Comparison of ENCODE assay signal across 1 cellular context in genomic region chr16:20538181-20538580, GRCh38.
A peak's percentile ranks its signal among the peaks of the same experiment; 100 is the strongest.
TF ChIP-seq lines count a peak whose summit lies in the region.

No MANE protein-coding gene starts in this region.

TF ChIP-seq in HepG2, 621 proteins besides CTCF, POLR2A, EP300 and RAD21 (continued from another document and continues in another):
- TF ChIP-seq ZNF704 (CRISPR knock-in tag; IDR thresholded peaks at IDR 0.05; ENCODE audit: borderline replicate concordance): no peak
- TF ChIP-seq NR2F1 (CRISPR knock-in tag; IDR thresholded peaks at IDR 0.05): peak in 1 of 2 experiments; percentile 42; a peak in 3 of 4 replicates
- no peak for TF ChIP-seq ZKSCAN1 (IDR thresholded peaks at IDR 0.05; ENCODE audit: low read length)
- TF ChIP-seq ZUFSP (CRISPR knock-in tag; IDR thresholded peaks at IDR 0.05; ENCODE audit: borderline replicate concordance): no peak
- TF ChIP-seq ZNF816 (CRISPR knock-in tag; IDR thresholded peaks at IDR 0.05; ENCODE audit: borderline replicate concordance): peak; percentile 46; the same call in 1 of the 2 replicates
- TF ChIP-seq ZNF781 (CRISPR knock-in tag; IDR thresholded peaks at IDR 0.05; ENCODE audit: borderline replicate concordance, not compliant biosample characterization): no peak
- peak; percentile 83; the same call in 1 of the 2 replicates for TF ChIP-seq NCOR1 (IDR thresholded peaks at IDR 0.05; ENCODE audit: borderline replicate concordance, low read length)
- TF ChIP-seq PHF8 (CRISPR knock-in tag; IDR thresholded peaks at IDR 0.05): no peak
- no peak for TF ChIP-seq NR3C1 (CRISPR knock-in tag; IDR thresholded peaks at IDR 0.05)
- no peak for TF ChIP-seq CHD2 (IDR thresholded peaks at IDR 0.05; ENCODE audit: low read depth, low read length)
- TF ChIP-seq ZNF354B (CRISPR knock-in tag; IDR thresholded peaks at IDR 0.05): no peak
- TF ChIP-seq GATAD2A (CRISPR knock-in tag; IDR thresholded peaks at IDR 0.05): peak; percentile 81
- no peak for TF ChIP-seq TMF1 (CRISPR knock-in tag; IDR thresholded peaks at IDR 0.05; ENCODE audit: low read depth)
- TF ChIP-seq CERS6 (CRISPR knock-in tag; IDR thresholded peaks at IDR 0.05): no peak
- TF ChIP-seq, protein P1, sequence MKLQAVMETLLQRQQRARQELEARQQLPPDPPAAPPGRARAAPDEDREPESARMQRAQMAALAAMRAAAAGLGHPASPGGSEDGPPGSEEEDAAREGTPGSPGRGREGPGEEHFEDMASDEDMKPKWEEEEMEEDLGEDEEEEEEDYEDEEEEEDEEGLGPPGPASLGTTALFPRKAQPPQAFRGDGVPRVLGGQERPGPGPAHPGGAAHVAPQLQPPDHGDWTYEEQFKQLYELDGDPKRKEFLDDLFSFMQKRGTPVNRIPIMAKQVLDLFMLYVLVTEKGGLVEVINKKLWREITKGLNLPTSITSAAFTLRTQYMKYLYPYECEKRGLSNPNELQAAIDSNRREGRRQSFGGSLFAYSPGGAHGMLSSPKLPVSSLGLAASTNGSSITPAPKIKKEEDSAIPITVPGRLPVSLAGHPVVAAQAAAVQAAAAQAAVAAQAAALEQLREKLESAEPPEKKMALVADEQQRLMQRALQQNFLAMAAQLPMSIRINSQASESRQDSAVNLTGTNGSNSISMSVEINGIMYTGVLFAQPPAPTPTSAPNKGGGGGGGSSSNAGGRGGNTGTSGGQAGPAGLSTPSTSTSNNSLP (IDR thresholded peaks at IDR 0.05; ENCODE audit: low read depth, low read length): peak; percentile 51; the same call in 1 of the 2 replicates
- TF ChIP-seq SCMH1 (CRISPR knock-in tag; IDR thresholded peaks at IDR 0.05; ENCODE audit: borderline replicate concordance): no peak
- peak; percentile 46; the same call in 1 of the 2 replicates for TF ChIP-seq HMG20A (CRISPR knock-in tag; IDR thresholded peaks at IDR 0.05; ENCODE audit: borderline replicate concordance)
- no peak for TF ChIP-seq MIER3 (CRISPR knock-in tag; IDR thresholded peaks at IDR 0.05; ENCODE audit: borderline replicate concordance)
- TF ChIP-seq NR2C2 (CRISPR knock-in tag; IDR thresholded peaks at IDR 0.05; ENCODE audit: borderline replicate concordance): peak; percentile 63
- TF ChIP-seq SP1 (IDR thresholded peaks at IDR 0.05): no peak
- no peak for TF ChIP-seq SP1 (CRISPR knock-in tag; IDR thresholded peaks at IDR 0.05)
- TF ChIP-seq MAFF (IDR thresholded peaks at IDR 0.05; ENCODE audit: low read depth, low read length): no peak
- TF ChIP-seq HNF4A (CRISPR knock-in tag; IDR thresholded peaks at IDR 0.05): peak; percentile 88
- TF ChIP-seq CAMTA2 (CRISPR knock-in tag; IDR thresholded peaks at IDR 0.05; ENCODE audit: borderline replicate concordance): no peak
- peak; percentile 60; the same call in 1 of the 2 replicates for TF ChIP-seq HHEX (CRISPR knock-in tag; IDR thresholded peaks at IDR 0.05)
- peak; percentile 65; the same call in 1 of the 2 replicates for TF ChIP-seq HDAC1 (CRISPR knock-in tag; IDR thresholded peaks at IDR 0.05)
- TF ChIP-seq ONECUT2 (CRISPR knock-in tag; IDR thresholded peaks at IDR 0.05): no peak
- no peak for TF ChIP-seq REXO4 (CRISPR knock-in tag; IDR thresholded peaks at IDR 0.05; ENCODE audit: borderline replicate concordance)
- TF ChIP-seq, protein P2, sequence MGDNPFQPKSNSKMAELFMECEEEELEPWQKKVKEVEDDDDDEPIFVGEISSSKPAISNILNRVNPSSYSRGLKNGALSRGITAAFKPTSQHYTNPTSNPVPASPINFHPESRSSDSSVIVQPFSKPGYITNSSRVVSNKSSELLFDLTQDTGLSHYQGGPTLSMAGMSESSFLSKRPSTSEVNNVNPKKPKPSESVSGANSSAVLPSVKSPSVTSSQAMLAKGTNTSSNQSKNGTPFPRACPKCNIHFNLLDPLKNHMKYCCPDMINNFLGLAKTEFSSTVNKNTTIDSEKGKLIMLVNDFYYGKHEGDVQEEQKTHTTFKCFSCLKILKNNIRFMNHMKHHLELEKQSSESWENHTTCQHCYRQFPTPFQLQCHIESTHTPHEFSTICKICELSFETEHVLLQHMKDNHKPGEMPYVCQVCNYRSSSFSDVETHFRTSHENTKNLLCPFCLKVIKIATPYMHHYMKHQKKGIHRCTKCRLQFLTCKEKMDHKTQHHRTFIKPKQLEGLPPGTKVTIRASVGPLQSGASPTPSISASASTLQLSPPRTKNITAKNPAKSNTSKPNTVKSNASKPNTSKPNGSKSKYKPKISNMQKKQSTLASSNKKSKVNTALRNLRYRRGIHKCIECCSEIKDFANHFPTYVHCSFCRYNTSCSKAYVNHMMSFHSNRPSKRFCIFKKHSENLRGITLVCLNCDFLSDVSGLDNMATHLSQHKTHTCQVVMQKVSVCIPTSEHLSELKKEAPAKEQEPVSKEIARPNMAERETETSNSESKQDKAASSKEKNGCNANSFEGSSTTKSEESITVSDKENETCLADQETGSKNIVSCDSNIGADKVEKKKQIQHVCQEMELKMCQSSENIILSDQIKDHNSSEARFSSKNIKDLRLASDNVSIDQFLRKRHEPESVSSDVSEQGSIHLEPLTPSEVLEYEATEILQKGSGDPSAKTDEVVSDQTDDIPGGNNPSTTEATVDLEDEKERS (CRISPR knock-in tag; IDR thresholded peaks at IDR 0.05): peak; percentile 19; the same call in 1 of the 2 replicates
- TF ChIP-seq ZNF737 (CRISPR knock-in tag; IDR thresholded peaks at IDR 0.05; ENCODE audit: borderline replicate concordance): no peak
- no peak for TF ChIP-seq HMGXB4 (CRISPR knock-in tag; IDR thresholded peaks at IDR 0.05; ENCODE audit: borderline replicate concordance in 1 of 2, low read depth in 1 of 2)
- no peak for TF ChIP-seq PHF21A (CRISPR knock-in tag; IDR thresholded peaks at IDR 0.05)
- no peak for TF ChIP-seq ZNF337 (CRISPR knock-in tag; IDR thresholded peaks at IDR 0.05; ENCODE audit: borderline replicate concordance, low read depth)
- no peak for TF ChIP-seq NFE2 (CRISPR knock-in tag; IDR thresholded peaks at IDR 0.05)
- no peak for TF ChIP-seq HCFC1 (IDR thresholded peaks at IDR 0.05; ENCODE audit: low read depth, low read length)
- TF ChIP-seq, protein P3, sequence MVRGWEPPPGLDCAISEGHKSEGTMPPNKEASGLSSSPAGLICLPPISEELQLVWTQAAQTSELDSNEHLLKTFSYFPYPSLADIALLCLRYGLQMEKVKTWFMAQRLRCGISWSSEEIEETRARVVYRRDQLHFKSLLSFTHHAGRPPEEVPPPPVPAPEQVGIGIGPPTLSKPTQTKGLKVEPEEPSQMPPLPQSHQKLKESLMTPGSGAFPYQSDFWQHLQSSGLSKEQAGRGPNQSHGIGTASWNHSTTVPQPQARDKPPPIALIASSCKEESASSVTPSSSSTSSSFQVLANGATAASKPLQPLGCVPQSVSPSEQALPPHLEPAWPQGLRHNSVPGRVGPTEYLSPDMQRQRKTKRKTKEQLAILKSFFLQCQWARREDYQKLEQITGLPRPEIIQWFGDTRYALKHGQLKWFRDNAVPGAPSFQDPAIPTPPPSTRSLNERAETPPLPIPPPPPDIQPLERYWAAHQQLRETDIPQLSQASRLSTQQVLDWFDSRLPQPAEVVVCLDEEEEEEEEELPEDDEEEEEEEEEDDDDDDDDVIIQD (CRISPR knock-in tag; IDR thresholded peaks at IDR 0.05; ENCODE audit: low read depth): peak; percentile 76; the same call in 1 of the 2 replicates
- TF ChIP-seq JUN (CRISPR knock-in tag; IDR thresholded peaks at IDR 0.05): no peak; the same call in 1 of the 2 replicates
- no peak for TF ChIP-seq SNAPC2 (CRISPR knock-in tag; IDR thresholded peaks at IDR 0.05)
- TF ChIP-seq, protein P4, sequence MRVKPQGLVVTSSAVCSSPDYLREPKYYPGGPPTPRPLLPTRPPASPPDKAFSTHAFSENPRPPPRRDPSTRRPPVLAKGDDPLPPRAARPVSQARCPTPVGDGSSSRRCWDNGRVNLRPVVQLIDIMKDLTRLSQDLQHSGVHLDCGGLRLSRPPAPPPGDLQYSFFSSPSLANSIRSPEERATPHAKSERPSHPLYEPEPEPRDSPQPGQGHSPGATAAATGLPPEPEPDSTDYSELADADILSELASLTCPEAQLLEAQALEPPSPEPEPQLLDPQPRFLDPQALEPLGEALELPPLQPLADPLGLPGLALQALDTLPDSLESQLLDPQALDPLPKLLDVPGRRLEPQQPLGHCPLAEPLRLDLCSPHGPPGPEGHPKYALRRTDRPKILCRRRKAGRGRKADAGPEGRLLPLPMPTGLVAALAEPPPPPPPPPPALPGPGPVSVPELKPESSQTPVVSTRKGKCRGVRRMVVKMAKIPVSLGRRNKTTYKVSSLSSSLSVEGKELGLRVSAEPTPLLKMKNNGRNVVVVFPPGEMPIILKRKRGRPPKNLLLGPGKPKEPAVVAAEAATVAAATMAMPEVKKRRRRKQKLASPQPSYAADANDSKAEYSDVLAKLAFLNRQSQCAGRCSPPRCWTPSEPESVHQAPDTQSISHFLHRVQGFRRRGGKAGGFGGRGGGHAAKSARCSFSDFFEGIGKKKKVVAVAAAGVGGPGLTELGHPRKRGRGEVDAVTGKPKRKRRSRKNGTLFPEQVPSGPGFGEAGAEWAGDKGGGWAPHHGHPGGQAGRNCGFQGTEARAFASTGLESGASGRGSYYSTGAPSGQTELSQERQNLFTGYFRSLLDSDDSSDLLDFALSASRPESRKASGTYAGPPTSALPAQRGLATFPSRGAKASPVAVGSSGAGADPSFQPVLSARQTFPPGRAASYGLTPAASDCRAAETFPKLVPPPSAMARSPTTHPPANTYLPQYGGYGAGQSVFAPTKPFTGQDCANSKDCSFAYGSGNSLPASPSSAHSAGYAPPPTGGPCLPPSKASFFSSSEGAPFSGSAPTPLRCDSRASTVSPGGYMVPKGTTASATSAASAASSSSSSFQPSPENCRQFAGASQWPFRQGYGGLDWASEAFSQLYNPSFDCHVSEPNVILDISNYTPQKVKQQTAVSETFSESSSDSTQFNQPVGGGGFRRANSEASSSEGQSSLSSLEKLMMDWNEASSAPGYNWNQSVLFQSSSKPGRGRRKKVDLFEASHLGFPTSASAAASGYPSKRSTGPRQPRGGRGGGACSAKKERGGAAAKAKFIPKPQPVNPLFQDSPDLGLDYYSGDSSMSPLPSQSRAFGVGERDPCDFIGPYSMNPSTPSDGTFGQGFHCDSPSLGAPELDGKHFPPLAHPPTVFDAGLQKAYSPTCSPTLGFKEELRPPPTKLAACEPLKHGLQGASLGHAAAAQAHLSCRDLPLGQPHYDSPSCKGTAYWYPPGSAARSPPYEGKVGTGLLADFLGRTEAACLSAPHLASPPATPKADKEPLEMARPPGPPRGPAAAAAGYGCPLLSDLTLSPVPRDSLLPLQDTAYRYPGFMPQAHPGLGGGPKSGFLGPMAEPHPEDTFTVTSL (CRISPR knock-in tag; IDR thresholded peaks at IDR 0.05; ENCODE audit: borderline replicate concordance): peak; percentile 81; the same call in 1 of the 2 replicates
- TF ChIP-seq ZNF878 (CRISPR knock-in tag; IDR thresholded peaks at IDR 0.05): no peak; the same call in 1 of the 2 replicates
- no peak for TF ChIP-seq PCBP1 (IDR thresholded peaks at IDR 0.05; ENCODE audit: borderline replicate concordance, low read depth, low read length)
- no peak for TF ChIP-seq HDAC6 (IDR thresholded peaks at IDR 0.05; ENCODE audit: low read depth, low read length)
- peak; percentile 93 for TF ChIP-seq ELF1 (CRISPR knock-in tag; IDR thresholded peaks at IDR 0.05)
- no peak for TF ChIP-seq ZNF430 (CRISPR knock-in tag; IDR thresholded peaks at IDR 0.05)
- TF ChIP-seq, protein P5, sequence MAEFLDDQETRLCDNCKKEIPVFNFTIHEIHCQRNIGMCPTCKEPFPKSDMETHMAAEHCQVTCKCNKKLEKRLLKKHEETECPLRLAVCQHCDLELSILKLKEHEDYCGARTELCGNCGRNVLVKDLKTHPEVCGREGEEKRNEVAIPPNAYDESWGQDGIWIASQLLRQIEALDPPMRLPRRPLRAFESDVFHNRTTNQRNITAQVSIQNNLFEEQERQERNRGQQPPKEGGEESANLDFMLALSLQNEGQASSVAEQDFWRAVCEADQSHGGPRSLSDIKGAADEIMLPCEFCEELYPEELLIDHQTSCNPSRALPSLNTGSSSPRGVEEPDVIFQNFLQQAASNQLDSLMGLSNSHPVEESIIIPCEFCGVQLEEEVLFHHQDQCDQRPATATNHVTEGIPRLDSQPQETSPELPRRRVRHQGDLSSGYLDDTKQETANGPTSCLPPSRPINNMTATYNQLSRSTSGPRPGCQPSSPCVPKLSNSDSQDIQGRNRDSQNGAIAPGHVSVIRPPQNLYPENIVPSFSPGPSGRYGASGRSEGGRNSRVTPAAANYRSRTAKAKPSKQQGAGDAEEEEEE (CRISPR knock-in tag; IDR thresholded peaks at IDR 0.05; ENCODE audit: borderline replicate concordance): no peak
